Comparison of ENCODE assay signal across 8 cellular contexts in genomic region chr6:151808331-151809241, GRCh38. TPM values are rescaled to one million over a fixed set of nuclear protein-coding genes. Genes with fewer than 3 reads are reported as not detected.
DNase-seq lines count a peak whose midpoint lies in the region; ATAC-seq and TF ChIP-seq lines count a peak whose summit lies in the region.

No MANE protein-coding gene starts in this region.

- H3K4me1 Mint-ChIP-seq in T-helper 1 cell treated with Interleukin-12 subunit alpha and Interleukin-12 subunit beta and Interleukin-4 antibody, amounts not matched to agents 30 μg/mL and 1 μg/mL, for 36 hours (ENCODE audit: low read depth) = peaks cover 10% of the 10 kb centered on the region

- H3K36me3 ChIP-seq in brain microvascular endothelial cell (replicated peaks) = no peaks in the 10 kb centered on the region
- H3K36me3 ChIP-seq in right lobe of liver = no peaks in the 10 kb centered on the region
- no peaks in the 10 kb centered on the region for H3K36me3 ChIP-seq in tibial artery

- H3K4me3 Mint-ChIP-seq in T-helper 1 cell treated with Interleukin-12 subunit alpha and Interleukin-12 subunit beta and Interleukin-4 antibody, amounts not matched to agents 30 μg/mL and 1 μg/mL, for 36 hours = peak overlapping the region; percentile 44

- intact Hi-C loops in right lobe of liver (cut with DNase I) = no loop called here
- intact Hi-C loops in tibial artery (cut with DNase I; ENCODE audit: low total_unique reads) = no loop called here

- peaks cover 85% of the 10 kb centered on the region for H3K27me3 Mint-ChIP-seq in T-helper 1 cell treated with Interleukin-12 subunit alpha and Interleukin-12 subunit beta and Interleukin-4 antibody, amounts not matched to agents 30 μg/mL and 1 μg/mL, for 36 hours (ENCODE audit: low read depth)

- H3K4me3 ChIP-seq in brain microvascular endothelial cell (ENCODE audit: low read depth, low read length) = peak overlapping the region; percentile 36
- peak overlapping the region; percentile 14 to 31 (median 21) for H3K4me3 ChIP-seq in right lobe of liver
- H3K4me3 ChIP-seq in tibial artery = peak overlapping the region; percentile 69 to 73

- H3K27ac Mint-ChIP-seq in T-helper 1 cell treated with Interleukin-12 subunit alpha and Interleukin-12 subunit beta and Interleukin-4 antibody, amounts not matched to agents 30 μg/mL and 1 μg/mL, for 36 hours = no peak overlapping the region

- H3K9me3 ChIP-seq in right lobe of liver (no peaks in the 10 kb centered on the region), tibial artery (no peaks in the 10 kb centered on the region)

- TF ChIP-seq POLR2A in right lobe of liver (IDR thresholded peaks at IDR 0.05) = no peak

- DNase-seq in T-helper 1 cell (no peak), brain microvascular endothelial cell (no peak), right lobe of liver (no peak), tibial artery (peak; percentile 66 to 74), NCI-H446 treated with DMSO at 0.1 percent for 48 hours (lab: John Stamatoyannopoulos, UW) (no peak), substantia nigra (lab: John Stamatoyannopoulos, UW) (no peak)

- TF ChIP-seq CTCF in brain microvascular endothelial cell (IDR thresholded peaks at IDR 0.05; ENCODE audit: low read depth, low read length, missing control alignments) = no peak
- no peak for TF ChIP-seq CTCF in right lobe of liver (IDR thresholded peaks at IDR 0.05)
- no peak for TF ChIP-seq CTCF in tibial artery (IDR thresholded peaks at IDR 0.05)

- no peaks in the 10 kb centered on the region for H3K9me3 Mint-ChIP-seq in T-helper 1 cell treated with Interleukin-12 subunit alpha and Interleukin-12 subunit beta and Interleukin-4 antibody, amounts not matched to agents 30 μg/mL and 1 μg/mL, for 36 hours

- in situ Hi-C loops in brain microvascular endothelial cell (cut with HindIII; ENCODE audit: low pct_ligation_motif_present, low sequenced_read_pairs) = no loop called here

- no peaks in the 10 kb centered on the region for H3K36me3 Mint-ChIP-seq in T-helper 1 cell treated with Interleukin-12 subunit alpha and Interleukin-12 subunit beta and Interleukin-4 antibody, amounts not matched to agents 30 μg/mL and 1 μg/mL, for 36 hours (ENCODE audit: low read depth)

- WGBS in right lobe of liver (ENCODE audit: insufficient coverage, low coverage, low lambda C conversion rate, missing lambda C conversion rate) = 49% methylated on average over 30 of the region's 67 CpGs

- H3K27me3 ChIP-seq in brain microvascular endothelial cell (replicated peaks) (peaks cover 56% of the 10 kb centered on the region), right lobe of liver (no peaks in the 10 kb centered on the region), tibial artery (no peaks in the 10 kb centered on the region)

- H3K4me1 ChIP-seq in right lobe of liver (peaks cover 0 to 16% (median 0%) of the 10 kb centered on the region in 4 donors), tibial artery (peaks cover 0 to 68% (median 26%) of the 10 kb centered on the region in 4 donors)

- ATAC-seq in right lobe of liver (peak in 1 of 4 donors; percentile 30), GM19328 (IDR thresholded peaks at IDR 0.05; ENCODE audit: unreplicated experiment) (no peak)

- H3K27ac ChIP-seq in brain microvascular endothelial cell = no peak overlapping the region
- no peak overlapping the region for H3K27ac ChIP-seq in right lobe of liver
- peak overlapping the region; percentile 77 to 80 for H3K27ac ChIP-seq in tibial artery
- no peak overlapping the region for H3K27ac ChIP-seq in substantia nigra (ENCODE audit: low read depth, low read length, poor library complexity, severe bottlenecking)

RNA-seq across cellular contexts. Expression of gene ESR1, which starts 1.1 kb away (rescaled TPM):
- total RNA-seq in right lobe of liver = 10 to 100 TPM in 4 of 6 experiments, 1 to 10 TPM in 2; 1.6 to 59.9 (median 18.6) TPM

Comparison
In these comparisons a context has a peak if more than half of its experiments do, and no peak if none do; other contexts are left out.
1. DNase-seq: peak in tibial artery (2 of 2); none in T-helper 1 cell (0 of 5), brain microvascular endothelial cell (single experiment), right lobe of liver (0 of 3), NCI-H446 treated with DMSO at 0.1 percent for 48 hours (single experiment) and substantia nigra (0 of 49).
2. H3K27ac ChIP-seq: peak in tibial artery (2 of 2); none in brain microvascular endothelial cell (single experiment), right lobe of liver (0 of 3) and substantia nigra (single experiment).
3. H3K4me3 ChIP-seq: peak in every context shown above with its lines; median percentile 71 in tibial artery; 36 in brain microvascular endothelial cell; 21 in right lobe of liver.